19 cellular contexts compared by ENCODE assay signal in genomic region chr7:156754222-156754621, GRCh38.
DNase-seq lines count a peak whose midpoint lies in the region; ATAC-seq, FAIRE-seq and TF ChIP-seq lines count a peak whose summit lies in the region.
"Had no signal": no experiment of that assay in that cellular context is flagged by ENCODE, and none has a peak within 500 bp of the region (broad histone marks: within the 10 kb centered on the region; RNA-seq: fewer than 3 reads in every experiment).

No MANE protein-coding gene starts in this region.

- H3K27ac ChIP-seq in OCI-LY3 (ENCODE audit: low read length) (no peak overlapping the region), endothelial cell of umbilical vein (ENCODE audit: insufficient read depth, low read depth, low read length) (no peak overlapping the region)
- H3K27ac ChIP-seq in naive thymus-derived CD4-positive, alpha-beta T cell (ENCODE audit: low read depth, low read length) = no peak overlapping the region
- H3K27ac ChIP-seq: HL-60 had no signal

- 0 out of 2 replicates have a peak, but pooled peaks cover 3% of the 10 kb centered on the region for H3K9me3 ChIP-seq in OCI-LY3 (ENCODE audit: insufficient read depth, low read length)
- no peaks in the 10 kb centered on the region for H3K9me3 ChIP-seq in endothelial cell of umbilical vein (replicated peaks; ENCODE audit: control insufficient read depth, insufficient read depth, low read length)
- H3K9me3 ChIP-seq in naive thymus-derived CD4-positive, alpha-beta T cell (ENCODE audit: control insufficient read depth in 2 of 3, low read length in 3 of 3) = no peaks in the 10 kb centered on the region
- H3K9me3 ChIP-seq: BE2C had no signal

- no peaks in the 10 kb centered on the region for H3K9me1 ChIP-seq in endothelial cell of umbilical vein (replicated peaks; ENCODE audit: control insufficient read depth, extremely low read depth, insufficient read depth, low read length)

- BruUV-seq in endothelial cell of umbilical vein (replicated peaks; lab: Mats Ljungman, UMichigan) = no TSS peak

- H2AFZ ChIP-seq in OCI-LY3 (ENCODE audit: low read depth, low read length) (no peak overlapping the region), endothelial cell of umbilical vein (ENCODE audit: low read depth, low read length) (no peak overlapping the region)

- H3K27me3 ChIP-seq in OCI-LY3 (ENCODE audit: low read depth, low read length) (no peaks in the 10 kb centered on the region), endothelial cell of umbilical vein (ENCODE audit: control insufficient read depth in 2 of 2, insufficient read depth in 2 of 2, low read length in 2 of 2) (no peaks in the 10 kb centered on the region)
- H3K27me3 ChIP-seq in naive thymus-derived CD4-positive, alpha-beta T cell (ENCODE audit: control insufficient read depth in 2 of 2, insufficient read depth in 2 of 2, low read length in 2 of 2) = no peaks in the 10 kb centered on the region
- H3K27me3 ChIP-seq: BE2C had no signal

- TF ChIP-seq POLR2A in endothelial cell of umbilical vein (IDR thresholded peaks at IDR 0.05; ENCODE audit: low read depth, low read length) = no peak
- TF ChIP-seq POLR2A in GM12892 (IDR thresholded peaks at IDR 0.05; ENCODE audit: low read depth, low read length) = no peak

- CTCF ChIA-PET in activated CD4-positive, alpha-beta memory T cell treated with anti-CD3 and anti-CD28 coated beads, Interleukin-2, amount 10 ng/mL, durations not matched to agents 7 days and 5 days (lab: Charles Lee) = interaction anchor here (1.4 kb wide), 1 partner anchor 9 kb away, joined by 3 read pairs; no protein-coding TSS in a partner anchor
- CTCF ChIA-PET in endothelial cell of umbilical vein (lab: Charles Lee) = interaction anchor here (0.8 to 3.0 kb wide), 2 partner anchors 10 to 17 kb away, joined by 3 to 7 read pairs; no protein-coding TSS in a partner anchor
- CTCF ChIA-PET in naive thymus-derived CD4-positive, alpha-beta T cell (lab: Charles Lee) = no interaction called here

- no peaks in the 10 kb centered on the region for H3K9me3 Mint-ChIP-seq in activated T-cell treated with anti-CD3 and anti-CD28 coated beads, Interleukin-2, amount 50 U/mL, for 24 hours
- H3K9me3 Mint-ChIP-seq in activated CD4-positive, alpha-beta memory T cell treated with anti-CD3 and anti-CD28 coated beads, Interleukin-2, amount 10 ng/mL, durations not matched to agents 7 days and 5 days = peaks cover 8% of the 10 kb centered on the region
- H3K9me3 Mint-ChIP-seq in naive thymus-derived CD4-positive, alpha-beta T cell = no peaks in the 10 kb centered on the region
- H3K9me3 Mint-ChIP-seq: CD4-positive, CD25-positive, alpha-beta regulatory T cell; H9 had no signal

- H3K9ac ChIP-seq in OCI-LY3 (ENCODE audit: low read length) = no peak overlapping the region
- no peak overlapping the region for H3K9ac ChIP-seq in endothelial cell of umbilical vein (replicated peaks; ENCODE audit: extremely low read depth, insufficient read depth, low read length)

- no peaks in the 10 kb centered on the region for H3K27me3 Mint-ChIP-seq in activated T-cell treated with anti-CD3 and anti-CD28 coated beads, Interleukin-2, amount 50 U/mL, for 24 hours
- H3K27me3 Mint-ChIP-seq in activated CD4-positive, alpha-beta memory T cell treated with anti-CD3 and anti-CD28 coated beads, Interleukin-2, amount 10 ng/mL, durations not matched to agents 7 days and 5 days = no peaks in the 10 kb centered on the region
- no peaks in the 10 kb centered on the region for H3K27me3 Mint-ChIP-seq in naive thymus-derived CD4-positive, alpha-beta T cell
- H3K27me3 Mint-ChIP-seq: CD4-positive, CD25-positive, alpha-beta regulatory T cell; CD8-positive, alpha-beta memory T cell had no signal

- dilution Hi-C loops in endothelial cell of umbilical vein (cut with MboI; ENCODE audit: extremely low pct_ligation_motif_present, low sequenced_read_pairs) = no loop called here

- FAIRE-seq in endothelial cell of umbilical vein (lab: Jason Lieb, UNC) = peak; percentile 18
- no peak for FAIRE-seq in GM12892 (lab: Jason Lieb, UNC)
- FAIRE-seq: G401.6 had no signal

- TF ChIP-seq CTCF in OCI-LY3 (IDR thresholded peaks at IDR 0.05; ENCODE audit: low read depth, low read length) = no peak
- TF ChIP-seq CTCF in endothelial cell of umbilical vein (IDR thresholded peaks at IDR 0.05; ENCODE audit: extremely low read depth in 1 of 2, insufficient read depth in 1 of 2, low read depth in 1 of 2, low read length in 2 of 2) = no peak

- no peak overlapping the region for H3K4me3 Mint-ChIP-seq in activated T-cell treated with anti-CD3 and anti-CD28 coated beads, Interleukin-2, amount 50 U/mL, for 24 hours
- no peak overlapping the region for H3K4me3 Mint-ChIP-seq in activated CD4-positive, alpha-beta memory T cell treated with anti-CD3 and anti-CD28 coated beads, Interleukin-2, amount 10 ng/mL, durations not matched to agents 7 days and 5 days
- no peak overlapping the region for H3K4me3 Mint-ChIP-seq in naive thymus-derived CD4-positive, alpha-beta T cell
- H3K4me3 Mint-ChIP-seq: CD4-positive, CD25-positive, alpha-beta regulatory T cell; CD8-positive, alpha-beta memory T cell; H9 had no signal

- no peak overlapping the region for H3K4me3 ChIP-seq in OCI-LY3 (ENCODE audit: low read length)
- H3K4me3 ChIP-seq in endothelial cell of umbilical vein (replicated peaks in 1 of 3; ENCODE audit: insufficient read depth in 1 of 3, low read depth in 1 of 3, low read length in 3 of 3) = no peak overlapping the region
- no peak overlapping the region for H3K4me3 ChIP-seq in naive thymus-derived CD4-positive, alpha-beta T cell (ENCODE audit: low read length)

- H3K79me2 ChIP-seq in OCI-LY3 (ENCODE audit: low read length) (no peaks in the 10 kb centered on the region), endothelial cell of umbilical vein (ENCODE audit: control insufficient read depth, insufficient read depth, low read length) (no peaks in the 10 kb centered on the region)

- H4K20me1 ChIP-seq in OCI-LY3 (ENCODE audit: insufficient read depth, low read length) = no peaks in the 10 kb centered on the region
- no peaks in the 10 kb centered on the region for H4K20me1 ChIP-seq in endothelial cell of umbilical vein (replicated peaks; ENCODE audit: control insufficient read depth, extremely low read depth, insufficient read depth, low read length)

- peaks cover 14% of the 10 kb centered on the region for H3K4me1 ChIP-seq in OCI-LY3 (ENCODE audit: low read length)
- no peaks in the 10 kb centered on the region for H3K4me1 ChIP-seq in endothelial cell of umbilical vein (ENCODE audit: control insufficient read depth, extremely low read depth, insufficient read depth, low read length)
- no peaks in the 10 kb centered on the region for H3K4me1 ChIP-seq in naive thymus-derived CD4-positive, alpha-beta T cell (ENCODE audit: control insufficient read depth in 2 of 2, insufficient read depth in 2 of 2, low read length in 2 of 2)
- H3K4me1 ChIP-seq: BE2C had no signal

- H3K27ac Mint-ChIP-seq in activated T-cell treated with anti-CD3 and anti-CD28 coated beads, Interleukin-2, amount 50 U/mL, for 24 hours = peak overlapping the region; percentile 67
- H3K27ac Mint-ChIP-seq in activated CD4-positive, alpha-beta memory T cell treated with anti-CD3 and anti-CD28 coated beads, Interleukin-2, amount 10 ng/mL, durations not matched to agents 7 days and 5 days = peak overlapping the region; percentile 45
- no peak overlapping the region for H3K27ac Mint-ChIP-seq in naive thymus-derived CD4-positive, alpha-beta T cell
- H3K27ac Mint-ChIP-seq: CD8-positive, alpha-beta memory T cell; H9 had no signal

- intact Hi-C loops in endothelial cell of umbilical vein (cut with micrococcal nuclease) = no loop called here
- intact Hi-C loops in naive thymus-derived CD4-positive, alpha-beta T cell (cut with micrococcal nuclease) = no loop called here

- H3K36me3 ChIP-seq in OCI-LY3 (replicated peaks; ENCODE audit: low read depth, low read length) = peaks cover 20% of the 10 kb centered on the region
- H3K36me3 ChIP-seq in endothelial cell of umbilical vein (ENCODE audit: control insufficient read depth in 2 of 2, extremely low read depth in 1 of 2, insufficient read depth in 2 of 2, low read length in 2 of 2) = peaks cover 0 to 5% of the 10 kb centered on the region in 2 experiments
- H3K36me3 ChIP-seq in naive thymus-derived CD4-positive, alpha-beta T cell (ENCODE audit: control insufficient read depth in 2 of 3, insufficient read depth in 3 of 3, low read length in 3 of 3) = peaks cover 0 to 23% (median 0%) of the 10 kb centered on the region in 3 experiments
- H3K36me3 ChIP-seq: BE2C had no signal

- peaks cover 10% of the 10 kb centered on the region for H3K4me1 Mint-ChIP-seq in activated T-cell treated with anti-CD3 and anti-CD28 coated beads, Interleukin-2, amount 50 U/mL, for 24 hours (ENCODE audit: low read depth)
- peaks cover 10% of the 10 kb centered on the region for H3K4me1 Mint-ChIP-seq in activated CD4-positive, alpha-beta memory T cell treated with anti-CD3 and anti-CD28 coated beads, Interleukin-2, amount 10 ng/mL, durations not matched to agents 7 days and 5 days
- H3K4me1 Mint-ChIP-seq in naive thymus-derived CD4-positive, alpha-beta T cell = peaks cover 0 to 9% (median 2%) of the 10 kb centered on the region in 7 donors

- no peak for ATAC-seq in HG02981 (IDR thresholded peaks at IDR 0.05; ENCODE audit: unreplicated experiment)
- ATAC-seq in naive thymus-derived CD4-positive, alpha-beta T cell = no peak

- H3K4me2 ChIP-seq in OCI-LY3 (ENCODE audit: low read length) = peak overlapping the region; percentile 17; the same call in 1 of the 2 replicates
- H3K4me2 ChIP-seq in endothelial cell of umbilical vein (ENCODE audit: insufficient read depth, low read length) = no peak overlapping the region

- DNase-seq in activated T-cell treated with anti-CD3 and anti-CD28 coated beads, Interleukin-2, amount 50 U/mL, for 24 hours = no peak
- DNase-seq in activated T-cell treated with anti-CD3 and anti-CD28 coated beads, Interleukin-2, amount 50 U/mL, for 1 hour = no peak
- DNase-seq in activated CD4-positive, alpha-beta memory T cell treated with anti-CD3 and anti-CD28 coated beads, Interleukin-2, amount 10 ng/mL, durations not matched to agents 7 days and 5 days = no peak
- DNase-seq in endothelial cell of umbilical vein (ENCODE audit: low read depth, low spot score) (no peak), GM12892 (ENCODE audit: insufficient read length) (no peak)
- DNase-seq in naive thymus-derived CD4-positive, alpha-beta T cell = no peak
- DNase-seq: ACHN; BE2C; C1 segment of cervical spinal cord; CD4-positive, CD25-positive, alpha-beta regulatory T cell; CD8-positive, alpha-beta memory T cell; COR-L47; DMS 273 treated with DMSO at 0.1 percent for 48 hours; DMS53 had no signal

- H3K36me3 Mint-ChIP-seq in activated T-cell treated with anti-CD3 and anti-CD28 coated beads, Interleukin-2, amount 50 U/mL, for 24 hours (ENCODE audit: low read depth) = peaks cover 45% of the 10 kb centered on the region
- peaks cover 37% of the 10 kb centered on the region for H3K36me3 Mint-ChIP-seq in activated CD4-positive, alpha-beta memory T cell treated with anti-CD3 and anti-CD28 coated beads, Interleukin-2, amount 10 ng/mL, durations not matched to agents 7 days and 5 days (ENCODE audit: low read depth)
- H3K36me3 Mint-ChIP-seq in naive thymus-derived CD4-positive, alpha-beta T cell = peaks cover 7 to 39% (median 32%) of the 10 kb centered on the region in 5 donors

- POLR2A ChIA-PET in activated CD4-positive, alpha-beta memory T cell treated with anti-CD3 and anti-CD28 coated beads, Interleukin-2, amount 10 ng/mL, durations not matched to agents 7 days and 5 days (lab: Charles Lee) = interaction anchor here (1.7 kb wide), 1 partner anchor 10 kb away, joined by 4 read pairs; no protein-coding TSS in a partner anchor
- POLR2A ChIA-PET in endothelial cell of umbilical vein (lab: Charles Lee) = no interaction called here
- POLR2A ChIA-PET in naive thymus-derived CD4-positive, alpha-beta T cell (lab: Charles Lee) = no interaction called here

Comparison
In these comparisons a context has a peak if more than half of its experiments do, and no peak if none do; other contexts are left out.
1. H3K27ac Mint-ChIP-seq: peak in activated T-cell treated with anti-CD3 and anti-CD28 coated beads, Interleukin-2, amount 50 U/mL, for 24 hours (single experiment) and activated CD4-positive, alpha-beta memory T cell treated with anti-CD3 and anti-CD28 coated beads, Interleukin-2, amount 10 ng/mL, durations not matched to agents 7 days and 5 days (single experiment); none in naive thymus-derived CD4-positive, alpha-beta T cell (0 of 9).